1 cellular context compared by ENCODE assay signal in genomic region chr16:87851601-87852000, GRCh38.
TF ChIP-seq lines count a peak whose summit lies in the region.

No MANE protein-coding gene starts in this region.

TF ChIP-seq in WTC11, 78 proteins besides CTCF, POLR2A, EP300 and RAD21 (continued from another document):
- no peak for TF ChIP-seq ZNF532 (CRISPR knock-in tag; IDR thresholded peaks at IDR 0.05; ENCODE audit: borderline replicate concordance)
- no peak for TF ChIP-seq NR3C1 (CRISPR knock-in tag; conservative IDR thresholded peaks at IDR 0.05; ENCODE audit: low read depth)
- no peak for TF ChIP-seq GTF2I (CRISPR knock-in tag; conservative IDR thresholded peaks at IDR 0.05)
- no peak for TF ChIP-seq ZBTB43 (CRISPR knock-in tag; IDR thresholded peaks at IDR 0.05)
- TF ChIP-seq OVOL2 (CRISPR knock-in tag; IDR thresholded peaks at IDR 0.05; ENCODE audit: borderline replicate concordance), result no peak
- TF ChIP-seq ZNF138 (CRISPR knock-in tag; conservative IDR thresholded peaks at IDR 0.05), result no peak
- TF ChIP-seq PREB (CRISPR knock-in tag; IDR thresholded peaks at IDR 0.05; ENCODE audit: borderline replicate concordance), result no peak
- no peak for TF ChIP-seq CREM (CRISPR knock-in tag; IDR thresholded peaks at IDR 0.05)
- TF ChIP-seq MXD4 (CRISPR knock-in tag; IDR thresholded peaks at IDR 0.05; ENCODE audit: borderline replicate concordance), result no peak
- no peak for TF ChIP-seq ESRRA (CRISPR knock-in tag; IDR thresholded peaks at IDR 0.05; ENCODE audit: borderline replicate concordance)
- TF ChIP-seq EMX1 (CRISPR knock-in tag; IDR thresholded peaks at IDR 0.05), result no peak
- no peak for TF ChIP-seq ZNF416 (CRISPR knock-in tag; IDR thresholded peaks at IDR 0.05)
